ENCODE assay signal across 12 cellular contexts in the genomic region with DNA sequence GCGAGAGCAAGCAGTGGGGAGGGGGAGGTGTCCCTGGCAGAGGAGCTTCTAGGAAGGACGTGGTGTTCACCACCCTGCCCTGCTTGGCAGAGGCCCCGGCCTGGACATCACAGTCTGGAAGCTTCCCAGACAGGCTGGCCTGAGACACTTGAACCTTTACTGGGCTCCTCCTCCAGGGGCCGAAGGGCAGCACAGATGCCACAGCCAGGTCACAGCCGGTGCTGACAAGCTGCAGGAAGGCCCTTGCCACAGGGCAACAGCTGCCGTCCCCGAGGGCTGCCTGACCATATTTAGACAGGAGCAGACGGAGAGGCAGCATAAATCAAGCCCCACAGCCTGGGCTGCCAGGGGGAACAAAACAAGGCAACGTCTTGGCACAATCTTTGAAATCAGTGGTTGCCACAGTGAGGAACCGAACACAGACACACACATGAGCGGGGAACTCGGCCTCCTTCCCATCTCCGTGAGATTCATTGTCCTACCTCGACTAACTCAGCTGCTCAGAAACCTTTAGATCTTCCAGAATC. TPM values are rescaled to one million over a fixed set of nuclear protein-coding genes. Genes with fewer than 3 reads are reported as not detected.
A peak's percentile ranks its signal among the peaks of the same experiment; 100 is the strongest.
DNase-seq lines count a peak whose midpoint lies in the region; ATAC-seq and TF ChIP-seq lines count a peak whose summit lies in the region.
"Had no signal": no experiment of that assay in that cellular context is flagged by ENCODE, and none has a peak within 500 bp of the region (broad histone marks: within the 10 kb centered on the region; RNA-seq: fewer than 3 reads in every experiment).

No MANE protein-coding gene starts in this region.

- CTCF ChIA-PET in CD8-positive, alpha-beta memory T cell (lab: Charles Lee) = no interaction called here

- peaks cover 5% of the 10 kb centered on the region for H3K27me3 Mint-ChIP-seq in neural progenitor cell (ENCODE audit: insufficient read depth, low read depth)
- peaks cover 15% of the 10 kb centered on the region for H3K27me3 Mint-ChIP-seq in activated T-helper 1 cell treated with anti-CD3 and anti-CD28 coated beads, Interleukin-12 subunit alpha, Interleukin-12 subunit beta, Interleukin-2, Interleukin-4 antibody, amounts not matched to agents 30 ng/mL and 10 ng/mL and 1 ng/mL, durations not matched to agents 14 hours and 24 hours and 36 hours (ENCODE audit: insufficient read depth)
- H3K27me3 Mint-ChIP-seq in CD8-positive, alpha-beta memory T cell = peaks cover 7 to 18% of the 10 kb centered on the region in 2 donors

- peak; percentile 55 for DNase-seq in Ammon's horn (ENCODE audit: low spot score)
- peak; percentile 31 for DNase-seq in NCI-H510A (lab: John Stamatoyannopoulos, UW)
- peak in 40 of 42 donors; percentile 30 to 86 (median 60) for DNase-seq in head of caudate nucleus
- DNase-seq in neural progenitor cell (ENCODE audit: low spot score) = no peak
- no peak for DNase-seq in activated T-helper 1 cell treated with anti-CD3 and anti-CD28 coated beads, Interleukin-12 subunit alpha, Interleukin-12 subunit beta, Interleukin-2, Interleukin-4 antibody, amounts not matched to agents 30 ng/mL and 10 ng/mL and 1 ng/mL, durations not matched to agents 14 hours and 24 hours and 36 hours (ENCODE audit: low spot score)
- DNase-seq in cortex of kidney (lab: John Stamatoyannopoulos, UW) = no peak
- no peak for DNase-seq in CD8-positive, alpha-beta memory T cell
- DNase-seq: activated CD4-positive, alpha-beta T cell treated with anti-CD3 and anti-CD28 coated beads, Interleukin-2, amount 10 ng/mL, durations not matched to agents 7 days and 5 days; activated naive CD4-positive, alpha-beta T cell treated with anti-CD3 and anti-CD28 coated beads, Interleukin-2, amount 50 U/mL, for 16 hours; NCI-H2029 had no signal

- H3K36me3 ChIP-seq in neural progenitor cell = no peaks in the 10 kb centered on the region
- no peaks in the 10 kb centered on the region for H3K36me3 ChIP-seq in CD8-positive, alpha-beta memory T cell (ENCODE audit: insufficient read depth, low read length)
- H3K36me3 ChIP-seq: SJSA1 had no signal

- H3K27ac Mint-ChIP-seq in neural progenitor cell = peak overlapping the region; percentile 88
- H3K27ac Mint-ChIP-seq in activated T-helper 1 cell treated with anti-CD3 and anti-CD28 coated beads, Interleukin-12 subunit alpha, Interleukin-12 subunit beta, Interleukin-2, Interleukin-4 antibody, amounts not matched to agents 30 ng/mL and 10 ng/mL and 1 ng/mL, durations not matched to agents 14 hours and 24 hours and 36 hours = no peak overlapping the region
- H3K27ac Mint-ChIP-seq in CD8-positive, alpha-beta memory T cell = no peak overlapping the region

- ATAC-seq in GM21381 (IDR thresholded peaks at IDR 0.05; ENCODE audit: unreplicated experiment) = no peak

- intact Hi-C loops in head of caudate nucleus (cut with DNase I) = no loop called here
- intact Hi-C loops in activated T-helper 1 cell treated with anti-CD3 and anti-CD28 coated beads, Interleukin-12 subunit alpha, Interleukin-12 subunit beta, Interleukin-2, Interleukin-4 antibody, amounts not matched to agents 30 ng/mL and 10 ng/mL and 1 ng/mL, durations not matched to agents 14 hours and 24 hours and 36 hours (cut with micrococcal nuclease) = no loop called here

- H3K4me1 ChIP-seq in neural progenitor cell = peaks cover 20% of the 10 kb centered on the region
- H3K4me1 ChIP-seq in CD8-positive, alpha-beta memory T cell (ENCODE audit: insufficient read depth, low read length) = no peaks in the 10 kb centered on the region
- H3K4me1 ChIP-seq: SJSA1 had no signal

- H3K4me3 ChIP-seq in neural progenitor cell = no peak overlapping the region
- no peak overlapping the region for H3K4me3 ChIP-seq in CD8-positive, alpha-beta memory T cell (ENCODE audit: low read length)
- H3K4me3 ChIP-seq: SJSA1 had no signal

- no peaks in the 10 kb centered on the region for H3K27me3 ChIP-seq in neural progenitor cell
- H3K27me3 ChIP-seq in CD8-positive, alpha-beta memory T cell (ENCODE audit: insufficient read depth, low read length, poor library complexity, severe bottlenecking) = no peaks in the 10 kb centered on the region

- H3F3A ChIP-seq in neural progenitor cell (ENCODE audit: low read depth) = no peaks in the 10 kb centered on the region

- no peaks in the 10 kb centered on the region for H4K20me1 ChIP-seq in neural progenitor cell (ENCODE audit: low read depth)

- no peak overlapping the region for H3K27ac ChIP-seq in neural progenitor cell
- H3K27ac ChIP-seq in CD8-positive, alpha-beta memory T cell (ENCODE audit: low read depth, low read length) = no peak overlapping the region
- H3K27ac ChIP-seq: SJSA1 had no signal

- H2AFZ ChIP-seq in neural progenitor cell (replicated peaks) = no peak overlapping the region

- no peaks in the 10 kb centered on the region for H3K9me3 Mint-ChIP-seq in neural progenitor cell
- no peaks in the 10 kb centered on the region for H3K9me3 Mint-ChIP-seq in activated T-helper 1 cell treated with anti-CD3 and anti-CD28 coated beads, Interleukin-12 subunit alpha, Interleukin-12 subunit beta, Interleukin-2, Interleukin-4 antibody, amounts not matched to agents 30 ng/mL and 10 ng/mL and 1 ng/mL, durations not matched to agents 14 hours and 24 hours and 36 hours
- peaks cover 0 to 5% (median 0%) of the 10 kb centered on the region in 5 donors for H3K9me3 Mint-ChIP-seq in CD8-positive, alpha-beta memory T cell
- H3K9me3 Mint-ChIP-seq: activated CD4-positive, alpha-beta T cell treated with anti-CD3 and anti-CD28 coated beads, Interleukin-2, amount 10 ng/mL, durations not matched to agents 7 days and 5 days had no signal

- H3K9ac ChIP-seq in neural progenitor cell = no peak overlapping the region

- POLR2A ChIA-PET in CD8-positive, alpha-beta memory T cell (lab: Charles Lee) = no interaction called here

- no peak overlapping the region for H3K4me2 ChIP-seq in neural progenitor cell

- H3K4me3 Mint-ChIP-seq in neural progenitor cell = no peak overlapping the region
- H3K4me3 Mint-ChIP-seq in activated T-helper 1 cell treated with anti-CD3 and anti-CD28 coated beads, Interleukin-12 subunit alpha, Interleukin-12 subunit beta, Interleukin-2, Interleukin-4 antibody, amounts not matched to agents 30 ng/mL and 10 ng/mL and 1 ng/mL, durations not matched to agents 14 hours and 24 hours and 36 hours = no peak overlapping the region
- H3K4me3 Mint-ChIP-seq in CD8-positive, alpha-beta memory T cell = no peak overlapping the region
- H3K4me3 Mint-ChIP-seq: activated CD4-positive, alpha-beta T cell treated with anti-CD3 and anti-CD28 coated beads, Interleukin-2, amount 10 ng/mL, durations not matched to agents 7 days and 5 days had no signal

- H3K9me3 ChIP-seq in neural progenitor cell (ENCODE audit: low read depth) = no peaks in the 10 kb centered on the region
- no peaks in the 10 kb centered on the region for H3K9me3 ChIP-seq in CD8-positive, alpha-beta memory T cell (ENCODE audit: low read length)
- H3K9me3 ChIP-seq: SJSA1 had no signal

- no peak for TF ChIP-seq CTCF in neural progenitor cell (IDR thresholded peaks at IDR 0.05)

- H3K79me2 ChIP-seq in neural progenitor cell (ENCODE audit: low read depth) = no peaks in the 10 kb centered on the region

- peaks cover 49% of the 10 kb centered on the region for H3K4me1 Mint-ChIP-seq in neural progenitor cell
- H3K4me1 Mint-ChIP-seq in activated T-helper 1 cell treated with anti-CD3 and anti-CD28 coated beads, Interleukin-12 subunit alpha, Interleukin-12 subunit beta, Interleukin-2, Interleukin-4 antibody, amounts not matched to agents 30 ng/mL and 10 ng/mL and 1 ng/mL, durations not matched to agents 14 hours and 24 hours and 36 hours (ENCODE audit: low read depth) = no peaks in the 10 kb centered on the region
- H3K4me1 Mint-ChIP-seq in CD8-positive, alpha-beta memory T cell = no peaks in the 10 kb centered on the region
- H3K4me1 Mint-ChIP-seq: activated CD4-positive, alpha-beta T cell treated with anti-CD3 and anti-CD28 coated beads, Interleukin-2, amount 10 ng/mL, durations not matched to agents 7 days and 5 days had no signal

- H3K36me3 Mint-ChIP-seq in neural progenitor cell = no peaks in the 10 kb centered on the region
- no peaks in the 10 kb centered on the region for H3K36me3 Mint-ChIP-seq in activated T-helper 1 cell treated with anti-CD3 and anti-CD28 coated beads, Interleukin-12 subunit alpha, Interleukin-12 subunit beta, Interleukin-2, Interleukin-4 antibody, amounts not matched to agents 30 ng/mL and 10 ng/mL and 1 ng/mL, durations not matched to agents 14 hours and 24 hours and 36 hours (ENCODE audit: low read depth)
- H3K36me3 Mint-ChIP-seq in CD8-positive, alpha-beta memory T cell = no peaks in the 10 kb centered on the region

RNA-seq across cellular contexts. Expression of gene PRIMA1, which starts 28.4 kb away (rescaled TPM):
- 2.5 and 2.8 TPM in 2 replicates for total RNA-seq in neural progenitor cell (ENCODE audit: low replicate concordance)
- total RNA-seq in activated T-helper 1 cell treated with anti-CD3 and anti-CD28 coated beads, Interleukin-12 subunit alpha, Interleukin-12 subunit beta, Interleukin-2, Interleukin-4 antibody, amounts not matched to agents 30 ng/mL and 10 ng/mL and 1 ng/mL, durations not matched to agents 14 hours and 24 hours and 36 hours = not detected in 2 replicates
- total RNA-seq in CD8-positive, alpha-beta memory T cell = not detected
- polyA plus RNA-seq in CD8-positive, alpha-beta memory T cell = not detected
- total RNA-seq: activated CD4-positive, alpha-beta T cell treated with anti-CD3 and anti-CD28 coated beads, Interleukin-2, amount 10 ng/mL, durations not matched to agents 7 days and 5 days; SJSA1 had no signal

Comparison
In these comparisons a context has a peak if more than half of its experiments do, and no peak if none do; other contexts are left out.
1. DNase-seq: peak in Ammon's horn (single experiment), NCI-H510A (single experiment) and head of caudate nucleus (40 of 42); none in neural progenitor cell (single experiment), activated T-helper 1 cell treated with anti-CD3 and anti-CD28 coated beads, Interleukin-12 subunit alpha, Interleukin-12 subunit beta, Interleukin-2, Interleukin-4 antibody, amounts not matched to agents 30 ng/mL and 10 ng/mL and 1 ng/mL, durations not matched to agents 14 hours and 24 hours and 36 hours (single experiment), cortex of kidney (single experiment) and CD8-positive, alpha-beta memory T cell (0 of 5).